12 cellular contexts compared by ENCODE assay signal in the genomic region with DNA sequence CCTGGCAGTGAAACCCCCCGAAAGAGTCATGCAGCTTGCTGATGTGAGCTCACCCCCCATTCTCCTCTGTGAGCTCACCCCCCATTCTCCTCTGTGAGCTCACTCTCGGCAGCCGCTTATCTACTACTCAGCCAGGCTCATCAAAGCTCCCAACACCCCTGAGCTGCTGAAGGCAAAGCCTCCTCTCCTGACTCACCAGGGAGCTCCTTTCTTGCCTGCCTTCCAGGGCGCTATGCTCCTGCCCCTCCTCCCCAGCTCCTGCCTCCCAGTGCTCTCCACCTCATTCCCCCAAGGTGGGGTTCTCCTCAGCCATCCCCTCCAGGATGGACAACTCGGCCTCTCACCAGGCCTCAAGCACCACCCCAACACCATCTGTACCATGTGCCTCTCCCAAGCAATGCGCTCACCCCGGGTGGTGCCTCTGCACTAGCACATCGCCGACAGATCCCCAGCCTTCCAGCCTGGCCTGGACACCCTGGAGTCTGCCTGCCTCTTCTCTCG. TPM values are rescaled to one million over a fixed set of nuclear protein-coding genes. Genes with fewer than 3 reads are reported as not detected.
DNase-seq lines count a peak whose midpoint lies in the region; ATAC-seq and TF ChIP-seq lines count a peak whose summit lies in the region.
"Had no signal": no experiment of that assay in that cellular context is flagged by ENCODE, and none has a peak within 500 bp of the region (broad histone marks: within the 10 kb centered on the region; RNA-seq: fewer than 3 reads in every experiment).

No MANE protein-coding gene starts in this region.

- peaks cover 66% of the 10 kb centered on the region for H3K36me3 Mint-ChIP-seq in activated T-helper 2 cell treated with anti-CD3 and anti-CD28 coated beads, Interferon-gamma antibody, Interleukin-2, Interleukin-4, amounts not matched to agents 10 μg/mL and 5 μg/mL and 100 μg/mL, durations not matched to agents 14 hours and 24 hours and 36 hours (ENCODE audit: low read depth)

- H3K27me3 Mint-ChIP-seq in activated T-helper 2 cell treated with anti-CD3 and anti-CD28 coated beads, Interferon-gamma antibody, Interleukin-2, Interleukin-4, amounts not matched to agents 10 μg/mL and 5 μg/mL and 100 μg/mL, durations not matched to agents 14 hours and 24 hours and 36 hours (ENCODE audit: low read depth), result no peaks in the 10 kb centered on the region
- H3K27me3 Mint-ChIP-seq: IgD-negative memory B cell had no signal

- H3K4me1 Mint-ChIP-seq in activated T-helper 2 cell treated with anti-CD3 and anti-CD28 coated beads, Interferon-gamma antibody, Interleukin-2, Interleukin-4, amounts not matched to agents 10 μg/mL and 5 μg/mL and 100 μg/mL, durations not matched to agents 14 hours and 24 hours and 36 hours (ENCODE audit: low read depth), result peaks cover 3% of the 10 kb centered on the region

- H3K9me3 Mint-ChIP-seq in activated T-helper 2 cell treated with anti-CD3 and anti-CD28 coated beads, Interferon-gamma antibody, Interleukin-2, Interleukin-4, amounts not matched to agents 10 μg/mL and 5 μg/mL and 100 μg/mL, durations not matched to agents 14 hours and 24 hours and 36 hours, result no peaks in the 10 kb centered on the region
- H3K9me3 Mint-ChIP-seq: IgD-negative memory B cell had no signal

- DNase-seq in AG04450 (ENCODE audit: low read depth, low spot score) (no peak), GM03348 (ENCODE audit: low spot score) (peak; percentile 86), left cardiac atrium (no peak), 8988T (no peak)
- DNase-seq in activated T-helper 2 cell treated with anti-CD3 and anti-CD28 coated beads, Interferon-gamma antibody, Interleukin-2, Interleukin-4, amounts not matched to agents 10 μg/mL and 5 μg/mL and 100 μg/mL, durations not matched to agents 14 hours and 24 hours and 36 hours (ENCODE audit: low spot score), result no peak
- no peak for DNase-seq in effector memory CD4-positive, alpha-beta T cell
- DNase-seq: activated gamma-delta T cell, NCI-H187 treated with DMSO at 0.1 percent for 48 hours had no signal

- no peak for TF ChIP-seq CTCF in AG04450 (IDR thresholded peaks at IDR 0.05; ENCODE audit: low read depth, low read length)

- ATAC-seq in left cardiac atrium, result peak; percentile 62 to 91
- ATAC-seq in HG03196 (IDR thresholded peaks at IDR 0.05; ENCODE audit: unreplicated experiment), result no peak
- no peak for ATAC-seq in HG02973 (IDR thresholded peaks at IDR 0.05; ENCODE audit: unreplicated experiment)

- no peaks in the 10 kb centered on the region; the same call in 1 of the 2 replicates for H3K9me3 ChIP-seq in AG04450 (ENCODE audit: control insufficient read depth, insufficient read depth, low read length)
- no peaks in the 10 kb centered on the region for H3K9me3 ChIP-seq in effector memory CD4-positive, alpha-beta T cell (ENCODE audit: control insufficient read depth, low read length)

- CTCF ChIA-PET in AG04450 (lab: Charles Lee), result interaction anchor here (1.6 to 2.2 kb wide), 2 partner anchors 21 to 325 kb away, joined by 3 to 17 read pairs; no protein-coding TSS in a partner anchor

- H3K27ac ChIP-seq in AG04450 (ENCODE audit: low read depth, low read length), result peak overlapping the region; percentile 11
- no peak overlapping the region for H3K27ac ChIP-seq in effector memory CD4-positive, alpha-beta T cell (ENCODE audit: insufficient read depth, low read length, poor library complexity, severe bottlenecking)
- H3K27ac ChIP-seq: VCaP had no signal

- peaks cover 37% of the 10 kb centered on the region for H3K36me3 ChIP-seq in effector memory CD4-positive, alpha-beta T cell (ENCODE audit: control insufficient read depth, insufficient read depth, low read length)

- intact Hi-C loops in activated T-helper 2 cell treated with anti-CD3 and anti-CD28 coated beads, Interferon-gamma antibody, Interleukin-2, Interleukin-4, amounts not matched to agents 10 μg/mL and 5 μg/mL and 100 μg/mL, durations not matched to agents 14 hours and 24 hours and 36 hours (cut with micrococcal nuclease), result no loop called here
- intact Hi-C loops in left cardiac atrium (cut with DNase I), result no loop called here

- no peak overlapping the region for H3K4me3 Mint-ChIP-seq in activated T-helper 2 cell treated with anti-CD3 and anti-CD28 coated beads, Interferon-gamma antibody, Interleukin-2, Interleukin-4, amounts not matched to agents 10 μg/mL and 5 μg/mL and 100 μg/mL, durations not matched to agents 14 hours and 24 hours and 36 hours (ENCODE audit: low read depth)
- H3K4me3 Mint-ChIP-seq: IgD-negative memory B cell had no signal

- POLR2A ChIA-PET in AG04450 (lab: Yijun Ruan, JAX), result interaction anchor here (0.6 to 1.7 kb wide), 5 partner anchors 13 to 180 kb away, joined by 3 to 17 read pairs (median 8); no protein-coding TSS in a partner anchor

- no peak overlapping the region for H3K4me3 ChIP-seq in AG04450 (ENCODE audit: low read depth, low read length)
- no peak overlapping the region for H3K4me3 ChIP-seq in effector memory CD4-positive, alpha-beta T cell (ENCODE audit: insufficient read depth, low read depth, low read length, poor library complexity, severe bottlenecking)

- no peaks in the 10 kb centered on the region for H3K27me3 ChIP-seq in AG04450 (ENCODE audit: control insufficient read depth, insufficient read depth, low read length)
- no peaks in the 10 kb centered on the region for H3K27me3 ChIP-seq in effector memory CD4-positive, alpha-beta T cell (replicated peaks; ENCODE audit: control insufficient read depth, insufficient read depth, low read length, poor library complexity, severe bottlenecking)

- no peaks in the 10 kb centered on the region for H3K4me1 ChIP-seq in effector memory CD4-positive, alpha-beta T cell (ENCODE audit: control insufficient read depth, insufficient read depth, low read length, poor library complexity, severe bottlenecking)

- peak overlapping the region; percentile 4 for H3K27ac Mint-ChIP-seq in activated T-helper 2 cell treated with anti-CD3 and anti-CD28 coated beads, Interferon-gamma antibody, Interleukin-2, Interleukin-4, amounts not matched to agents 10 μg/mL and 5 μg/mL and 100 μg/mL, durations not matched to agents 14 hours and 24 hours and 36 hours

RNA-seq across cellular contexts. Expression of a gene that starts 27.7 kb away (rescaled TPM):
- 5.3 and 8.3 TPM in 2 replicates for polyA plus RNA-seq in AG04450 (2011; rRNA removed)
- 6.0 and 6.7 TPM in 2 replicates for polyA minus RNA-seq in AG04450 (2011; rRNA and poly(A)+ RNA removed)
- 61.6 and 64.4 TPM in 2 replicates for total RNA-seq in activated T-helper 2 cell treated with anti-CD3 and anti-CD28 coated beads, Interferon-gamma antibody, Interleukin-2, Interleukin-4, amounts not matched to agents 10 μg/mL and 5 μg/mL and 100 μg/mL, durations not matched to agents 14 hours and 24 hours and 36 hours
- 10 to 100 TPM; 11.6 to 15.7 TPM for total RNA-seq in left cardiac atrium

RNA-seq across cellular contexts. Expression of a gene that starts 51.7 kb away (rescaled TPM):
- polyA plus RNA-seq in AG04450 (2011; rRNA removed), result 0.26 and 0.41 TPM in 2 replicates
- 1.0 TPM in 1 of 2 replicates, not detected in the other for polyA minus RNA-seq in AG04450 (2011; rRNA and poly(A)+ RNA removed)
- total RNA-seq in activated T-helper 2 cell treated with anti-CD3 and anti-CD28 coated beads, Interferon-gamma antibody, Interleukin-2, Interleukin-4, amounts not matched to agents 10 μg/mL and 5 μg/mL and 100 μg/mL, durations not matched to agents 14 hours and 24 hours and 36 hours, result 1.1 TPM in 2 replicates
- total RNA-seq in left cardiac atrium, result under 1 TPM; 0.38 to 0.39 TPM

RNA-seq across cellular contexts. Expression of a gene that starts 57.0 kb away (rescaled TPM):
- 66.5 and 77.1 TPM in 2 replicates for polyA plus RNA-seq in AG04450 (2011; rRNA removed)
- 126 and 154 TPM in 2 replicates for polyA minus RNA-seq in AG04450 (2011; rRNA and poly(A)+ RNA removed)
- 128 and 138 TPM in 2 replicates for total RNA-seq in activated T-helper 2 cell treated with anti-CD3 and anti-CD28 coated beads, Interferon-gamma antibody, Interleukin-2, Interleukin-4, amounts not matched to agents 10 μg/mL and 5 μg/mL and 100 μg/mL, durations not matched to agents 14 hours and 24 hours and 36 hours
- 10 to 100 TPM; 67.2 to 97.1 TPM for total RNA-seq in left cardiac atrium

RNA-seq across cellular contexts. Expression of a gene that starts 57.1 kb away (rescaled TPM):
- 0.92 and 0.98 TPM in 2 replicates for polyA plus RNA-seq in AG04450 (2011; rRNA removed)
- polyA minus RNA-seq in AG04450 (2011; rRNA and poly(A)+ RNA removed), result 1.2 and 1.3 TPM in 2 replicates
- 0.30 and 0.44 TPM in 2 replicates for total RNA-seq in activated T-helper 2 cell treated with anti-CD3 and anti-CD28 coated beads, Interferon-gamma antibody, Interleukin-2, Interleukin-4, amounts not matched to agents 10 μg/mL and 5 μg/mL and 100 μg/mL, durations not matched to agents 14 hours and 24 hours and 36 hours
- under 1 TPM; 0.16 to 0.50 TPM for total RNA-seq in left cardiac atrium

Comparison
In these comparisons a context has a peak if more than half of its experiments do, and no peak if none do; other contexts are left out.
1. ATAC-seq: peak in left cardiac atrium (2 of 2); none in HG03196 (single experiment) and HG02973 (single experiment).